ENCODE assay signal across 9 cellular contexts in genomic region chr10:112374724-112375541, GRCh38. TPM values are rescaled to one million over a fixed set of nuclear protein-coding genes. Genes with fewer than 3 reads are reported as not detected.
A peak's percentile ranks its signal among the peaks of the same experiment; 100 is the strongest.
DNase-seq lines count a peak whose midpoint lies in the region; ATAC-seq and TF ChIP-seq lines count a peak whose summit lies in the region.
"Had no signal": no experiment of that assay in that cellular context is flagged by ENCODE, and none has a peak within 500 bp of the region (broad histone marks: within the 10 kb centered on the region; RNA-seq: fewer than 3 reads in every experiment).

No MANE protein-coding gene starts in this region.

- H3K4me3 Mint-ChIP-seq in WTC11 = no peak overlapping the region
- H3K4me3 Mint-ChIP-seq in stimulated activated naive CD8-positive, alpha-beta T cell treated with anti-CD3 and anti-CD28 coated beads, Interleukin-15, amount 100 ng/mL, for 72 hours = peak overlapping the region; percentile 95 to 100

- POLR2A ChIA-PET in WTC11 (lab: Charles Lee) = no interaction called here

- no peak overlapping the region for H3K27ac Mint-ChIP-seq in WTC11
- H3K27ac Mint-ChIP-seq in stimulated activated naive CD8-positive, alpha-beta T cell treated with anti-CD3 and anti-CD28 coated beads, Interleukin-15, amount 100 ng/mL, for 72 hours = peak overlapping the region; percentile 100

- CTCF ChIA-PET in WTC11 (lab: Charles Lee) = interaction anchor here (1.0 kb wide), 2 partner anchors 67 to 97 kb away, joined by 3 to 4 read pairs; no protein-coding TSS in a partner anchor

- H3K27ac ChIP-seq in brain microvascular endothelial cell = no peak overlapping the region

- H3K4me1 Mint-ChIP-seq in WTC11 = peaks cover 7% of the 10 kb centered on the region; the same call in 1 of the 2 replicates
- H3K4me1 Mint-ChIP-seq in stimulated activated naive CD8-positive, alpha-beta T cell treated with anti-CD3 and anti-CD28 coated beads, Interleukin-15, amount 100 ng/mL, for 72 hours = peaks cover 85% of the 10 kb centered on the region
- H3K4me1 Mint-ChIP-seq: brain had no signal

- no peak overlapping the region for H3K4me3 ChIP-seq in brain microvascular endothelial cell (ENCODE audit: low read depth, low read length)

- intact Hi-C loops in left cardiac atrium (cut with DNase I) = no loop called here

- peak; percentile 12 for DNase-seq in ACHN
- no peak for DNase-seq in WTC11 (ENCODE audit: low spot score)
- no peak for DNase-seq in left cardiac atrium
- DNase-seq in stimulated activated naive CD8-positive, alpha-beta T cell treated with anti-CD3 and anti-CD28 coated beads, Interleukin-15, amount 100 ng/mL, for 72 hours = peak; percentile 17 to 26
- no peak for DNase-seq in brain microvascular endothelial cell

- in situ Hi-C loops in ACHN (cut with HindIII; ENCODE audit: low pct_ligation_motif_present, low pct_unique_long_range_greater_than_20kb, low sequenced_read_pairs) = no loop called here
- in situ Hi-C loops in brain microvascular endothelial cell (cut with HindIII; ENCODE audit: low pct_ligation_motif_present, low sequenced_read_pairs) = no loop called here

- no peak for TF ChIP-seq CTCF in WTC11 (IDR thresholded peaks at IDR 0.05)
- no peak for TF ChIP-seq CTCF in brain microvascular endothelial cell (IDR thresholded peaks at IDR 0.05; ENCODE audit: low read depth, low read length, missing control alignments)

- no peaks in the 10 kb centered on the region for H3K27me3 ChIP-seq in brain microvascular endothelial cell (replicated peaks)

- H3K36me3 Mint-ChIP-seq in WTC11 = peaks cover 2% of the 10 kb centered on the region; the same call in 1 of the 2 replicates
- H3K36me3 Mint-ChIP-seq: brain had no signal

- H3K36me3 ChIP-seq in brain microvascular endothelial cell (replicated peaks) = no peaks in the 10 kb centered on the region

- H3K9me3 Mint-ChIP-seq in WTC11 = peaks cover 20% of the 10 kb centered on the region
- peaks cover 4 to 6% of the 10 kb centered on the region in 2 donors for H3K9me3 Mint-ChIP-seq in stimulated activated naive CD8-positive, alpha-beta T cell treated with anti-CD3 and anti-CD28 coated beads, Interleukin-15, amount 100 ng/mL, for 72 hours
- H3K9me3 Mint-ChIP-seq: brain had no signal

- ATAC-seq in GM18907 (IDR thresholded peaks at IDR 0.05; ENCODE audit: unreplicated experiment) (peak; percentile 53), HG03108 (IDR thresholded peaks at IDR 0.05; ENCODE audit: unreplicated experiment) (peak; percentile 50), WTC11 (peak; percentile 63), left cardiac atrium (peak; percentile 32 to 48), GM18873 (IDR thresholded peaks at IDR 0.05; ENCODE audit: low FRiP score, unreplicated experiment) (no peak)
- ATAC-seq in stimulated activated naive CD8-positive, alpha-beta T cell treated with anti-CD3 and anti-CD28 coated beads, Interleukin-15, amount 100 ng/mL, for 72 hours = peak; percentile 59

- H3K27me3 Mint-ChIP-seq in WTC11 (ENCODE audit: low read depth) = no peaks in the 10 kb centered on the region; the same call in 1 of the 2 replicates
- H3K27me3 Mint-ChIP-seq in stimulated activated naive CD8-positive, alpha-beta T cell treated with anti-CD3 and anti-CD28 coated beads, Interleukin-15, amount 100 ng/mL, for 72 hours = no peaks in the 10 kb centered on the region

TF ChIP-seq in WTC11, 78 proteins besides CTCF, POLR2A, EP300 and RAD21:
- TF ChIP-seq SMAD4 (CRISPR knock-in tag; IDR thresholded peaks at IDR 0.05) (no peak), NR3C1 (CRISPR knock-in tag; conservative IDR thresholded peaks at IDR 0.05; ENCODE audit: low read depth) (no peak), NFYB (CRISPR knock-in tag; conservative IDR thresholded peaks at IDR 0.05; ENCODE audit: low read depth) (no peak), ZNF121 (CRISPR knock-in tag; IDR thresholded peaks at IDR 0.05) (no peak), JAZF1 (CRISPR knock-in tag; IDR thresholded peaks at IDR 0.05) (no peak), NFE2L1 (CRISPR knock-in tag; IDR thresholded peaks at IDR 0.05) (no peak), PRDM15 (CRISPR knock-in tag; IDR thresholded peaks at IDR 0.05) (no peak), ELF4 (CRISPR knock-in tag; IDR thresholded peaks at IDR 0.05; ENCODE audit: low read depth) (no peak), GRHL2 (CRISPR knock-in tag; IDR thresholded peaks at IDR 0.05; ENCODE audit: insufficient replicate concordance, severe bottlenecking) (no peak), SOX15 (CRISPR knock-in tag; IDR thresholded peaks at IDR 0.05) (no peak), E2F4 (CRISPR knock-in tag; IDR thresholded peaks at IDR 0.05; ENCODE audit: borderline replicate concordance, low read depth) (no peak)
- TF ChIP-seq, protein P1, sequence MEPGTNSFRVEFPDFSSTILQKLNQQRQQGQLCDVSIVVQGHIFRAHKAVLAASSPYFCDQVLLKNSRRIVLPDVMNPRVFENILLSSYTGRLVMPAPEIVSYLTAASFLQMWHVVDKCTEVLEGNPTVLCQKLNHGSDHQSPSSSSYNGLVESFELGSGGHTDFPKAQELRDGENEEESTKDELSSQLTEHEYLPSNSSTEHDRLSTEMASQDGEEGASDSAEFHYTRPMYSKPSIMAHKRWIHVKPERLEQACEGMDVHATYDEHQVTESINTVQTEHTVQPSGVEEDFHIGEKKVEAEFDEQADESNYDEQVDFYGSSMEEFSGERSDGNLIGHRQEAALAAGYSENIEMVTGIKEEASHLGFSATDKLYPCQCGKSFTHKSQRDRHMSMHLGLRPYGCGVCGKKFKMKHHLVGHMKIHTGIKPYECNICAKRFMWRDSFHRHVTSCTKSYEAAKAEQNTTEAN (CRISPR knock-in tag; IDR thresholded peaks at IDR 0.05) = no peak
- TF ChIP-seq, protein P2, sequence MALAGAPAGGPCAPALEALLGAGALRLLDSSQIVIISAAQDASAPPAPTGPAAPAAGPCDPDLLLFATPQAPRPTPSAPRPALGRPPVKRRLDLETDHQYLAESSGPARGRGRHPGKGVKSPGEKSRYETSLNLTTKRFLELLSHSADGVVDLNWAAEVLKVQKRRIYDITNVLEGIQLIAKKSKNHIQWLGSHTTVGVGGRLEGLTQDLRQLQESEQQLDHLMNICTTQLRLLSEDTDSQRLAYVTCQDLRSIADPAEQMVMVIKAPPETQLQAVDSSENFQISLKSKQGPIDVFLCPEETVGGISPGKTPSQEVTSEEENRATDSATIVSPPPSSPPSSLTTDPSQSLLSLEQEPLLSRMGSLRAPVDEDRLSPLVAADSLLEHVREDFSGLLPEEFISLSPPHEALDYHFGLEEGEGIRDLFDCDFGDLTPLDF (CRISPR knock-in tag; IDR thresholded peaks at IDR 0.05) = no peak
- TF ChIP-seq, protein P3, sequence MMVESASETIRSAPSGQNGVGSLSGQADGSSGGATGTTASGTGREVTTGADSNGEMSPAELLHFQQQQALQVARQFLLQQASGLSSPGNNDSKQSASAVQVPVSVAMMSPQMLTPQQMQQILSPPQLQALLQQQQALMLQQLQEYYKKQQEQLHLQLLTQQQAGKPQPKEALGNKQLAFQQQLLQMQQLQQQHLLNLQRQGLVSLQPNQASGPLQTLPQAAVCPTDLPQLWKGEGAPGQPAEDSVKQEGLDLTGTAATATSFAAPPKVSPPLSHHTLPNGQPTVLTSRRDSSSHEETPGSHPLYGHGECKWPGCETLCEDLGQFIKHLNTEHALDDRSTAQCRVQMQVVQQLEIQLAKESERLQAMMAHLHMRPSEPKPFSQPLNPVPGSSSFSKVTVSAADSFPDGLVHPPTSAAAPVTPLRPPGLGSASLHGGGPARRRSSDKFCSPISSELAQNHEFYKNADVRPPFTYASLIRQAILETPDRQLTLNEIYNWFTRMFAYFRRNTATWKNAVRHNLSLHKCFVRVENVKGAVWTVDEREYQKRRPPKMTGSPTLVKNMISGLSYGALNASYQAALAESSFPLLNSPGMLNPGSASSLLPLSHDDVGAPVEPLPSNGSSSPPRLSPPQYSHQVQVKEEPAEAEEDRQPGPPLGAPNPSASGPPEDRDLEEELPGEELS (CRISPR knock-in tag; IDR thresholded peaks at IDR 0.05) = no peak

RNA-seq across cellular contexts. Expression of gene ACSL5, which starts 1.0 kb away (rescaled TPM):
- total RNA-seq in WTC11 (2021) (0.18 to 0.37 TPM (median 0.22 TPM) in 3 replicates), left cardiac atrium (10 to 100 TPM; 10.5 to 14.4 TPM)

Comparison
In these comparisons a context has a peak if more than half of its experiments do, and no peak if none do; other contexts are left out.
1. DNase-seq: peak in ACHN (single experiment) and stimulated activated naive CD8-positive, alpha-beta T cell treated with anti-CD3 and anti-CD28 coated beads, Interleukin-15, amount 100 ng/mL, for 72 hours (2 of 2); none in WTC11 (single experiment), left cardiac atrium (single experiment) and brain microvascular endothelial cell (single experiment).